21 cellular contexts compared by ENCODE assay signal in the genomic region with DNA sequence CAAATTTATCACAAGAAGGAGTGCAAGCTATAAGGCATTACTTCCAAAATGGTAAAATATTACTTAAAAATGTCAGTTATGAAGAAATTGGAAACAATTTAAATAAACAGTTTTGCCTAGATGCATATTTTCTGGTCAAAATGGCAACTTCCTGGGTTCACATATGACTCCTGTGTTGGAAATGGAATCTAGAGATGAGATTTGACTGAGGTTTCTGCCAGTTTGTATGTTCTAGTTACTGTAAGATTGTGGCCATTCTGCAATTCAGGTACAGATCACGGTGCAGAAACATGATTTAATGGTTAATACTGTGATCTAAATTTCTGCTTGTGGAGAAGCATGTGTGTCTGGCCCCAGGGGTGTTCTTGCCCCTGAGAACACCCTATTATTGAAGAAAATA. TPM values are rescaled to one million over a fixed set of nuclear protein-coding genes. Genes with fewer than 3 reads are reported as not detected.
A peak's percentile ranks its signal among the peaks of the same experiment; 100 is the strongest.
DNase-seq lines count a peak whose midpoint lies in the region; ATAC-seq, FAIRE-seq and TF ChIP-seq lines count a peak whose summit lies in the region.
"Had no signal": no experiment of that assay in that cellular context is flagged by ENCODE, and none has a peak within 500 bp of the region (broad histone marks: within the 10 kb centered on the region; RNA-seq: fewer than 3 reads in every experiment).

No MANE protein-coding gene starts in this region.

- BruUV-seq in MCF 10A (replicated peaks; lab: Mats Ljungman, UMichigan), result no TSS peak
- BruUV-seq in A673 (replicated peaks; lab: Mats Ljungman, UMichigan), result no TSS peak

- no peaks in the 10 kb centered on the region for H3K27me3 Mint-ChIP-seq in MCF 10A (ENCODE audit: insufficient read depth, unreplicated experiment)
- H3K27me3 Mint-ChIP-seq: activated naive CD4-positive, alpha-beta T cell treated with anti-CD3 and anti-CD28 coated beads, Interleukin-2, amount 10 ng/mL, durations not matched to agents 7 days and 5 days had no signal

- intact Hi-C loops in MCF 10A (cut with micrococcal nuclease) (no loop called here), A673 (cut with micrococcal nuclease; ENCODE audit: unreplicated experiment) (no loop called here)

- ATAC-seq in GM19463 (IDR thresholded peaks at IDR 0.05; ENCODE audit: unreplicated experiment) (peak; percentile 34), HG02798 (IDR thresholded peaks at IDR 0.05; ENCODE audit: poor library complexity, unreplicated experiment) (peak; percentile 35), HG03342 (IDR thresholded peaks at IDR 0.05; ENCODE audit: unreplicated experiment) (peak; percentile 36)

- H3K4me1 Mint-ChIP-seq in MCF 10A (ENCODE audit: insufficient read depth, unreplicated experiment), result no peaks in the 10 kb centered on the region
- H3K4me1 Mint-ChIP-seq: activated naive CD4-positive, alpha-beta T cell treated with anti-CD3 and anti-CD28 coated beads, Interleukin-2, amount 10 ng/mL, durations not matched to agents 7 days and 5 days had no signal

- POLR2A ChIA-PET in MCF 10A (lab: Yijun Ruan, JAX), result no interaction called here
- POLR2A ChIA-PET in A673 (lab: Charles Lee; ENCODE audit: low non-redundant PET), result no interaction called here

- H3K4me3 Mint-ChIP-seq in MCF 10A (ENCODE audit: unreplicated experiment), result no peak overlapping the region
- H3K4me3 Mint-ChIP-seq: activated naive CD4-positive, alpha-beta T cell treated with anti-CD3 and anti-CD28 coated beads, Interleukin-2, amount 10 ng/mL, durations not matched to agents 7 days and 5 days had no signal

- H3K4me3 ChIP-seq in A673 (ENCODE audit: low read depth, low read length, poor library complexity, severe bottlenecking), result no peak overlapping the region
- H3K4me3 ChIP-seq: cardiac muscle cell had no signal

- in situ Hi-C loops in KBM-7 (cut with MboI; ENCODE audit: low pct_unique_long_range_greater_than_20kb, low sequenced_read_pairs), result no loop called here

- no peaks in the 10 kb centered on the region for H3K27me3 ChIP-seq in A673 (replicated peaks; ENCODE audit: insufficient read depth, low read depth, low read length, poor library complexity)
- H3K27me3 ChIP-seq: cardiac muscle cell had no signal

- CTCF ChIA-PET in MCF 10A (lab: Yijun Ruan, JAX), result no interaction called here
- CTCF ChIA-PET in A673 (lab: Charles Lee), result no interaction called here

- TF ChIP-seq CTCF in MCF 10A (IDR thresholded peaks at IDR 0.05; ENCODE audit: unreplicated experiment) (no peak), A673 (conservative IDR thresholded peaks at IDR 0.05; ENCODE audit: low read depth, low read length) (no peak)

- DNase-seq in GM18507 (ENCODE audit: extremely low spot score, insufficient read length, low read depth), result no peak
- DNase-seq in MCF 10A (ENCODE audit: unreplicated experiment), result no peak
- DNase-seq in activated gamma-delta T cell treated with Interleukin-2 at 50 U/mL for 16 hours, result no peak
- DNase-seq in A673 (ENCODE audit: low spot score), result no peak
- DNase-seq in KBM-7, result no peak
- DNase-seq: activated naive CD4-positive, alpha-beta T cell treated with anti-CD3 and anti-CD28 coated beads, Interleukin-2, amount 10 ng/mL, durations not matched to agents 7 days and 5 days; HCEC 1CT; kidney glomerular epithelial cell; NCI-H1417; NCI-H526 treated with DMSO at 0.1 percent for 48 hours; Right ventricle myocardium superior; stimulated activated CD4-positive, alpha-beta T cell treated with anti-CD3 and anti-CD28 coated beads, Interleukin-1b, Interleukin-23, amount 100 ng/mL, for 48 hours; stimulated activated naive CD4-positive, alpha-beta T cell treated with Interleukin-2 at 50 U/mL for 16 hours; T1000 had no signal

- peaks cover 24% of the 10 kb centered on the region for H3K9me3 Mint-ChIP-seq in MCF 10A (ENCODE audit: unreplicated experiment)

- no peak overlapping the region for H3K27ac ChIP-seq in A673 (ENCODE audit: low read depth, low read length, poor library complexity, severe bottlenecking)
- H3K27ac ChIP-seq: cardiac muscle cell had no signal

- H3K36me3 Mint-ChIP-seq in MCF 10A (ENCODE audit: insufficient read depth, unreplicated experiment), result peaks cover 7% of the 10 kb centered on the region
- H3K36me3 Mint-ChIP-seq: activated naive CD4-positive, alpha-beta T cell treated with anti-CD3 and anti-CD28 coated beads, Interleukin-2, amount 10 ng/mL, durations not matched to agents 7 days and 5 days had no signal

- peak; percentile 24 for FAIRE-seq in GM18507 (lab: Jason Lieb, UNC)

- no peaks in the 10 kb centered on the region for H3K9me3 ChIP-seq in A673 (ENCODE audit: low read depth, low read length, poor library complexity, severe bottlenecking)

- H3K36me3 ChIP-seq in A673 (ENCODE audit: insufficient read depth, low read length, poor library complexity, severe bottlenecking), result no peaks in the 10 kb centered on the region
- H3K36me3 ChIP-seq: cardiac muscle cell had no signal

- H3K4me1 ChIP-seq in A673 (ENCODE audit: insufficient read depth, low read length, poor library complexity, severe bottlenecking), result no peaks in the 10 kb centered on the region

- H3K27ac Mint-ChIP-seq in MCF 10A (ENCODE audit: low read depth, unreplicated experiment), result no peak overlapping the region
- H3K27ac Mint-ChIP-seq: activated naive CD4-positive, alpha-beta T cell treated with anti-CD3 and anti-CD28 coated beads, Interleukin-2, amount 10 ng/mL, durations not matched to agents 7 days and 5 days had no signal

RNA-seq across cellular contexts. Expression of a gene that starts 3.4 kb away (rescaled TPM):
- total RNA-seq in MCF 10A (2022), result not detected in 2 replicates
- not detected in 2 replicates for total RNA-seq in A673 (2021)
- total RNA-seq: cardiac muscle cell, endothelial cell of umbilical vein, pulmonary artery endothelial cell, Right ventricle myocardium superior had no signal

RNA-seq across cellular contexts. Expression of a gene that starts 10.5 kb away (rescaled TPM):
- total RNA-seq in MCF 10A (2022) (not detected in 2 replicates), A673 (2021) (not detected in 2 replicates)
- total RNA-seq: Calu3, cardiac muscle cell, endothelial cell of umbilical vein, pulmonary artery endothelial cell, Right ventricle myocardium superior had no signal

RNA-seq across cellular contexts. Expression of a gene that starts 23.7 kb away (rescaled TPM):
- total RNA-seq in MCF 10A (2022), result not detected in 2 replicates
- total RNA-seq in A673 (2021), result not detected in 2 replicates
- total RNA-seq: Calu3, cardiac muscle cell, endothelial cell of umbilical vein, pulmonary artery endothelial cell, Right ventricle myocardium superior had no signal

RNA-seq across cellular contexts. Expression of a gene that starts 51.2 kb away (rescaled TPM):
- total RNA-seq in MCF 10A (2022) (not detected in 2 replicates), A673 (2021) (not detected in 2 replicates)
- total RNA-seq: Calu3, cardiac muscle cell, endothelial cell of umbilical vein, pulmonary artery endothelial cell, Right ventricle myocardium superior had no signal
